8 cellular contexts compared by ENCODE assay signal in genomic region chr9:33818832-33819500, GRCh38. TPM values are rescaled to one million over a fixed set of nuclear protein-coding genes. Genes with fewer than 3 reads are reported as not detected.
DNase-seq lines count a peak whose midpoint lies in the region; ATAC-seq, FAIRE-seq and TF ChIP-seq lines count a peak whose summit lies in the region.

No MANE protein-coding gene starts in this region.

- no peak for TF ChIP-seq RAD21 in A549 (conservative IDR thresholded peaks at IDR 0.05 in 1 of 2, IDR thresholded peaks at IDR 0.05 in 1 of 2)

- CTCF ChIA-PET in A549 (lab: Yijun Ruan, JAX) = interaction anchor here (0.6 to 1.6 kb wide), 4 partner anchors 33 to 155 kb away, joined by 3 to 5 read pairs (median 3); no protein-coding TSS in a partner anchor

- no peaks in the 10 kb centered on the region for H3K9me3 Mint-ChIP-seq in mesothelial cell of epicardium

- TF ChIP-seq CTCF in A549 (IDR thresholded peaks at IDR 0.05) (no peak), bronchial epithelial cell (IDR thresholded peaks at IDR 0.05; ENCODE audit: insufficient read depth, low read length, severe bottlenecking) (no peak), mesothelial cell of epicardium (IDR thresholded peaks at IDR 0.05; ENCODE audit: unreplicated experiment) (no peak), D721Med (IDR thresholded peaks at IDR 0.05; ENCODE audit: insufficient read depth, missing control alignments) (no peak)

- no peaks in the 10 kb centered on the region for H3K27me3 Mint-ChIP-seq in mesothelial cell of epicardium (ENCODE audit: low read depth)

- POLR2A ChIA-PET in A549 (lab: Yijun Ruan, JAX) = interaction anchor here (0.7 kb wide), 2 partner anchors 359 to 424 kb away, joined by 3 read pairs; no protein-coding TSS in a partner anchor

- no peaks in the 10 kb centered on the region for H3K36me3 ChIP-seq in bronchial epithelial cell (ENCODE audit: control insufficient read depth, insufficient read depth, low read length)

- H3K27ac Mint-ChIP-seq in mesothelial cell of epicardium = peak overlapping the region; percentile 89

- H3K36me3 Mint-ChIP-seq in mesothelial cell of epicardium = peaks cover 3% of the 10 kb centered on the region

- DNase-seq in A549 (ENCODE audit: low read depth in 1 of 2, low spot score in 1 of 2) (no peak), HS-5 (ENCODE audit: low read depth) (peak; percentile 40), bronchial epithelial cell (ENCODE audit: low read depth) (peak; percentile 65), mesothelial cell of epicardium (ENCODE audit: low spot score in 2 of 2, unreplicated experiment in 2 of 2) (no peak), SHP77 (lab: John Stamatoyannopoulos, UW) (no peak), D721Med (ENCODE audit: insufficient read length, low spot score) (no peak), GM12892 (ENCODE audit: insufficient read length) (no peak)
- DNase-seq in NK-92 treated with Interleukin-12 subunit alpha and Interleukin-12 subunit beta, amount 100 ng/mL, for 24 hours (lab: John Stamatoyannopoulos, UW) = no peak

- WGBS in A549 (ENCODE audit: missing lambda C conversion rate) = 25% methylated on average over 5 of the region's 5 CpGs

- H3K4me1 ChIP-seq in A549 = peaks cover 48% of the 10 kb centered on the region

- no peak for TF ChIP-seq POLR2A in A549 (IDR thresholded peaks at IDR 0.05; ENCODE audit: low read length)
- TF ChIP-seq POLR2A in GM12892 (IDR thresholded peaks at IDR 0.05; ENCODE audit: low read depth, low read length) = no peak

- FAIRE-seq in A549 (lab: Jason Lieb, UNC) (no peak), bronchial epithelial cell (lab: Jason Lieb, UNC) (no peak), D721Med (lab: Jason Lieb, UNC) (no peak), GM12892 (lab: Jason Lieb, UNC) (no peak)

- H3K4me3 ChIP-seq in A549 (peak overlapping the region; percentile 81), bronchial epithelial cell (ENCODE audit: low read depth, low read length) (peak overlapping the region; percentile 86)

- no peaks in the 10 kb centered on the region for H3K27me3 ChIP-seq in bronchial epithelial cell (ENCODE audit: control insufficient read depth, insufficient read depth, low read length)

- TF ChIP-seq EP300 in A549 (IDR thresholded peaks at IDR 0.05) = no peak

- peaks cover 22% of the 10 kb centered on the region for H3K4me1 Mint-ChIP-seq in mesothelial cell of epicardium

- H3K4me2 ChIP-seq in A549 = peak overlapping the region; percentile 98

- ATAC-seq in A549 = no peak

- H3K27ac ChIP-seq in A549 = peak overlapping the region; percentile 99

- no peaks in the 10 kb centered on the region for H3K9me3 ChIP-seq in A549

- peak overlapping the region; percentile 85 for H3K4me3 Mint-ChIP-seq in mesothelial cell of epicardium

TF ChIP-seq in A549, 52 proteins besides CTCF, POLR2A, EP300 and RAD21:
- no peak for TF ChIP-seq BHLHE40 (IDR thresholded peaks at IDR 0.05; ENCODE audit: low read depth, low read length)
- TF ChIP-seq, protein P1, sequence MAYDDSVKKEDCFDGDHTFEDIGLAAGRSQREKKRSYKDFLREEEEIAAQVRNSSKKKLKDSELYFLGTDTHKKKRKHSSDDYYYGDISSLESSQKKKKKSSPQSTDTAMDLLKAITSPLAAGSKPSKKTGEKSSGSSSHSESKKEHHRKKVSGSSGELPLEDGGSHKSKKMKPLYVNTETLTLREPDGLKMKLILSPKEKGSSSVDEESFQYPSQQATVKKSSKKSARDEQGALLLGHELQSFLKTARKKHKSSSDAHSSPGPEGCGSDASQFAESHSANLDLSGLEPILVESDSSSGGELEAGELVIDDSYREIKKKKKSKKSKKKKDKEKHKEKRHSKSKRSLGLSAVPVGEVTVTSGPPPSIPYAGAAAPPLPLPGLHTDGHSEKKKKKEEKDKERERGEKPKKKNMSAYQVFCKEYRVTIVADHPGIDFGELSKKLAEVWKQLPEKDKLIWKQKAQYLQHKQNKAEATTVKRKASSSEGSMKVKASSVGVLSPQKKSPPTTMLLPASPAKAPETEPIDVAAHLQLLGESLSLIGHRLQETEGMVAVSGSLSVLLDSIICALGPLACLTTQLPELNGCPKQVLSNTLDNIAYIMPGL (CRISPR knock-in tag; IDR thresholded peaks at IDR 0.05; ENCODE audit: borderline replicate concordance) = no peak
- no peak for TF ChIP-seq CBX8 (IDR thresholded peaks at IDR 0.05)
- TF ChIP-seq HEYL (CRISPR knock-in tag; IDR thresholded peaks at IDR 0.05) = no peak
- no peak for TF ChIP-seq SMC3 (IDR thresholded peaks at IDR 0.05)
- no peak for TF ChIP-seq MYC (IDR thresholded peaks at IDR 0.05; ENCODE audit: borderline replicate concordance, low read length)
- TF ChIP-seq, protein P2, sequence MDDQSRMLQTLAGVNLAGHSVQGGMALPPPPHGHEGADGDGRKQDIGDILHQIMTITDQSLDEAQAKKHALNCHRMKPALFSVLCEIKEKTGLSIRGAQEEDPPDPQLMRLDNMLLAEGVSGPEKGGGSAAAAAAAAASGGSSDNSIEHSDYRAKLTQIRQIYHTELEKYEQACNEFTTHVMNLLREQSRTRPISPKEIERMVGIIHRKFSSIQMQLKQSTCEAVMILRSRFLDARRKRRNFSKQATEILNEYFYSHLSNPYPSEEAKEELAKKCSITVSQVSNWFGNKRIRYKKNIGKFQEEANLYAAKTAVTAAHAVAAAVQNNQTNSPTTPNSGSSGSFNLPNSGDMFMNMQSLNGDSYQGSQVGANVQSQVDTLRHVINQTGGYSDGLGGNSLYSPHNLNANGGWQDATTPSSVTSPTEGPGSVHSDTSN (IDR thresholded peaks at IDR 0.05) = no peak
- TF ChIP-seq CHD4 (IDR thresholded peaks at IDR 0.05; ENCODE audit: borderline replicate concordance) = no peak
- TF ChIP-seq ATOH8 (CRISPR knock-in tag; IDR thresholded peaks at IDR 0.05; ENCODE audit: low read depth) = no peak
- TF ChIP-seq TFCP2L1 (CRISPR knock-in tag; IDR thresholded peaks at IDR 0.05) = no peak
- TF ChIP-seq SREBF2 (IDR thresholded peaks at IDR 0.05) = no peak
- no peak for TF ChIP-seq ZC3H11A (IDR thresholded peaks at IDR 0.05)
- no peak for TF ChIP-seq JUN (IDR thresholded peaks at IDR 0.05)
- TF ChIP-seq ZSCAN20 (CRISPR knock-in tag; IDR thresholded peaks at IDR 0.05) = no peak
- TF ChIP-seq ZFP36 (IDR thresholded peaks at IDR 0.05; ENCODE audit: borderline replicate concordance, partially characterized antibody) = no peak
- TF ChIP-seq MAFK (IDR thresholded peaks at IDR 0.05; ENCODE audit: partially characterized antibody) = no peak
- TF ChIP-seq RARB (CRISPR knock-in tag; IDR thresholded peaks at IDR 0.05) = no peak
- TF ChIP-seq CBX2 (IDR thresholded peaks at IDR 0.05; ENCODE audit: borderline replicate concordance, low read depth) = no peak
TF ChIP-seq in A549: peak in this region for 0.

RNA-seq across cellular contexts. Expression of gene UBE2R2, which starts 2.0 kb away (rescaled TPM):
- polyA plus RNA-seq in A549 (2011; rRNA removed) = 44.9 and 48.1 TPM in 2 replicates
- polyA plus RNA-seq in A549 (2012; cell fraction: cytosol; rRNA removed) = 19.9 and 20.4 TPM in 2 replicates
- 10.2 and 11.6 TPM in 2 replicates for polyA plus RNA-seq in A549 (2012; cell fraction: nucleus; rRNA removed)
- polyA plus RNA-seq in A549 (2017; fragmentation: RNase III; extraction: RNeasy Plus Mini Kit Qiagen cat#74134 plus additional on column Dnase treatment) = 37.9 to 41.7 TPM (median 41.2 TPM) in 3 replicates
- polyA minus RNA-seq in A549 (2011; rRNA and poly(A)+ RNA removed) = 34.8 and 36.2 TPM in 2 replicates
- 14.0 and 17.0 TPM in 2 replicates for total RNA-seq in bronchial epithelial cell
- 59.3 to 59.9 TPM (median 59.9 TPM) in 3 replicates for total RNA-seq in mesothelial cell of epicardium
- polyA plus RNA-seq in GM12892 (2012; ENCODE audit: missing spikeins) = 27.2 TPM

RNA-seq across cellular contexts. Expression of gene PRSS3, which starts 23.6 kb away (rescaled TPM):
- polyA plus RNA-seq in A549 (2011; rRNA removed) (2.0 and 3.3 TPM in 2 replicates), A549 (2017; fragmentation: RNase III; extraction: RNeasy Plus Mini Kit Qiagen cat#74134 plus additional on column Dnase treatment) (1.9 to 4.3 TPM (median 4.0 TPM) in 3 replicates)
- polyA plus RNA-seq in A549 (2012; cell fraction: cytosol; rRNA removed) = 1.0 and 1.2 TPM in 2 replicates
- polyA plus RNA-seq in A549 (2012; cell fraction: nucleus; rRNA removed) = 0.59 and 1.3 TPM in 2 replicates
- polyA minus RNA-seq in A549 (2011; rRNA and poly(A)+ RNA removed) = 2.9 and 3.7 TPM in 2 replicates
- total RNA-seq in bronchial epithelial cell (69.6 and 95.6 TPM in 2 replicates), mesothelial cell of epicardium (not detected in 3 replicates)
- polyA plus RNA-seq in GM12892 (2012; ENCODE audit: missing spikeins) = not detected

Comparison
In these comparisons a context has a peak if more than half of its experiments do, and no peak if none do; other contexts are left out.
1. DNase-seq: peak in HS-5 (single experiment) and bronchial epithelial cell (single experiment); none in A549 (0 of 2), mesothelial cell of epicardium (0 of 2), SHP77 (0 of 2), NK-92 treated with Interleukin-12 subunit alpha and Interleukin-12 subunit beta, amount 100 ng/mL, for 24 hours (single experiment), D721Med (single experiment) and GM12892 (single experiment).
2. RNA of gene PRSS3, which starts 23.6 kb away (total RNA-seq): 69.6 to 95.6 TPM in bronchial epithelial cell; not detected in mesothelial cell of epicardium; every median in the first group is over 10 times any median in the second.